Comparison of ENCODE assay signal across 15 cellular contexts in the genomic region with DNA sequence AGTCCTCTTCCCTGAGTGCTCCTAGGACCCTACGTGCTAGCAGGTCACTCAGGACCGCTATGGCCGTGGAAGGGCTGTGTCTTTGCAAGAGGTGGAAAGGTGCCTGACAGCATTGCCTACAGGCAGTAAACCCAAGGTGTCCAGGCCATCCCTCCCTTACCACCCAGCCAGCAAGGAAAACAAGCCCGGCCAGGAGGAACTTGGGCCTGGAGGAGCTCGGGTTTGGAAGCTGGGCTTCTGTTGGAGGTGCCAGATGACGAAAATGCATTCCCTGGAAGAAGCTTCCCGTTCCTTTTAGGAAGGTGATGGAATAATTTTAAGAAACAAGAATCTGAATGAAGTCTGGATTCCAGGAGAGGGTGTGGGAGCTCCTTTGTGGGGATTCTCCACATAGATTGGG. TPM values are rescaled to one million over a fixed set of nuclear protein-coding genes. Genes with fewer than 3 reads are reported as not detected.
"Had no signal": no experiment of that assay in that cellular context is flagged by ENCODE, and none has a peak within 500 bp of the region (broad histone marks: within the 10 kb centered on the region; RNA-seq: fewer than 3 reads in every experiment).

No MANE protein-coding gene starts in this region.

- H3K27ac ChIP-seq: cardiac muscle cell, VCaP had no signal

- FAIRE-seq: endometrium had no signal

- ATAC-seq: activated T-cell treated with anti-CD3 and anti-CD28 coated beads, Interleukin-2, amount 50 U/mL, for 4 hours had no signal

- H3K4me1 ChIP-seq: left lung had no signal

- DNase-seq: activated CD4-positive, alpha-beta memory T cell treated with anti-CD3 and anti-CD28 coated beads for 36 hours; activated gamma-delta T cell treated with Interleukin-2 at 50 U/mL for 16 hours; activated naive CD8-positive, alpha-beta T cell treated with anti-CD3 and anti-CD28 coated beads for 36 hours; activated T-cell treated with anti-CD3 and anti-CD28 coated beads, Interleukin-2, amount 50 U/mL, for 4 hours; anterior cingulate cortex; foreskin melanocyte; islet precursor cell; left lung; mesendoderm; nephron progenitor cell; stimulated activated CD4-positive, alpha-beta T cell treated with anti-CD3 and anti-CD28 coated beads, Interleukin-4, amount 100 ng/mL, for 4 hours; T-helper 9 cell had no signal

- H3K9me3 ChIP-seq: left lung had no signal

- H3K4me3 ChIP-seq: cardiac muscle cell, left lung had no signal

- H3K27me3 ChIP-seq: cardiac muscle cell, left lung had no signal

- H3K36me3 ChIP-seq: cardiac muscle cell, left lung had no signal

RNA-seq across cellular contexts. Expression of a gene that starts 23.6 kb away (rescaled TPM):
- total RNA-seq: activated CD4-positive, alpha-beta memory T cell treated with anti-CD3 and anti-CD28 coated beads for 36 hours had no signal
